In the genomic region with DNA sequence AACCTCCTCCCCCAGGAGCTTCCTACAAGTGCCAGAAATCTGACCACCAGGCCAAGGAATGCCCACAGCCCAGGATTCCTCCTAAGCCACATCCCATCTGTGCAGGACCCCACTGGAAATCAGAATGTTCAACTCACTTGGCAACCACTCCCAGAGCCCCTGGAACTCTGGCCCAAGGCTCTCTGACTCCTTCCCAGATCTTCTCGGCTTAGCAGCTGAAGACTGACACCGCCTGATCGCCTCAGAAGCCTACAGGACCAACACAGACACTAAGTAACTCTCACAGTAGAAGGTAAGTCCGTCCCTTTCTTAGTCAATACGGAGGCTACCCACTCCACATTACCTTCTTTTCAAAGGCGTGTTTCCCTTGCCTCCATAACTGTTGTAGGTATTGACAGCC, we compare ENCODE assay signal across 4 cellular contexts. TPM values are rescaled to one million over a fixed set of nuclear protein-coding genes. Genes with fewer than 3 reads are reported as not detected.
"Had no signal": no experiment of that assay in that cellular context is flagged by ENCODE, and none has a peak within 500 bp of the region (broad histone marks: within the 10 kb centered on the region; RNA-seq: fewer than 3 reads in every experiment).

No MANE protein-coding gene starts in this region.

RNA-seq across cellular contexts. Expression of a gene that starts 8.9 kb away (rescaled TPM):
- total RNA-seq: mesothelial cell of epicardium had no signal
- polyA plus RNA-seq: neural cell, pancreas, right cardiac atrium had no signal
